Comparison of ENCODE assay signal across 8 cellular contexts in genomic region chr6:33410711-33411631, GRCh38. TPM values are rescaled to one million over a fixed set of nuclear protein-coding genes. Genes with fewer than 3 reads are reported as not detected.
DNase-seq lines count a peak whose midpoint lies in the region; ATAC-seq and TF ChIP-seq lines count a peak whose summit lies in the region.

Gene PHF1, plus strand, starts transcription at chr6:33411014. Its CDS starts 1,250 bp downstream, at chr6:33412264.

- H3K4me1 Mint-ChIP-seq in naive B cell = peaks cover 51 to 57% (median 55%) of the 10 kb centered on the region in 3 donors

- H3K4me3 Mint-ChIP-seq in naive B cell = peak within 1 kb of the TSS; percentile 80 to 96 (median 90)

- no peaks in the 10 kb centered on the region for H3K9me3 Mint-ChIP-seq in naive B cell

- peak within 1 kb of the TSS; percentile 86 for H2AFZ ChIP-seq in MM.1S (ENCODE audit: low read length)

- intact Hi-C loops in esophagus muscularis mucosa (cut with DNase I) (no loop called here), vagina (cut with DNase I) (no loop called here)

- peak; percentile 64 to 68 for ATAC-seq in naive B cell (ENCODE audit: low read depth in 2 of 2)

- POLR2A ChIA-PET in HEK293 (lab: Yijun Ruan, JAX) = interaction anchor here (0.6 to 3.3 kb wide), 16 partner anchors 7 to 439 kb away, joined by 3 to 22 read pairs (median 5); partner anchors contain the start of genes B3GALT4, CUTA, RGL2 and RPS18

- H3K9me3 ChIP-seq in HEK293 (ENCODE audit: control insufficient read depth, insufficient read depth, low read depth, low read length) (no peaks in the 10 kb centered on the region), MM.1S (replicated peaks; ENCODE audit: insufficient read depth, low read length) (no peaks in the 10 kb centered on the region), esophagus muscularis mucosa (no peaks in the 10 kb centered on the region), vagina (no peaks in the 10 kb centered on the region)

- peak; percentile 36 for TF ChIP-seq POLR2A in esophagus muscularis mucosa (IDR thresholded peaks at IDR 0.05; ENCODE audit: low read depth)
- TF ChIP-seq POLR2A in vagina (IDR thresholded peaks at IDR 0.05) = peak in 1 of 2 donors; percentile 47

- H4K20me1 ChIP-seq in MM.1S (ENCODE audit: insufficient read depth, low read length) = no peaks in the 10 kb centered on the region

- no peaks in the 10 kb centered on the region for H3K9me2 ChIP-seq in MM.1S (replicated peaks; ENCODE audit: insufficient read depth, low read length)

- peak; percentile 60 to 74 for DNase-seq in stimulated activated CD4-positive, alpha-beta T cell treated with anti-CD3 and anti-CD28 coated beads, Interleukin-1b, Interleukin-23, amount 100 ng/mL, for 1 hour (ENCODE audit: low read depth in 2 of 2)
- no peak for DNase-seq in stimulated activated CD4-positive, alpha-beta T cell treated with anti-CD3 and anti-CD28 coated beads, Interleukin-15, amount 100 ng/mL, for 24 hours
- DNase-seq in MM.1S (no peak), esophagus muscularis mucosa (ENCODE audit: extremely low spot score) (no peak), naive B cell (no peak), vagina (ENCODE audit: extremely low spot score in 2 of 2) (peak in 1 of 2 donors; percentile 94)
- DNase-seq in activated CD8-positive, alpha-beta memory T cell treated with anti-CD3 and anti-CD28 coated beads for 4 hours (ENCODE audit: low read depth in 2 of 2) = peak; percentile 63 to 77

- H3K27ac ChIP-seq in HEK293 (ENCODE audit: extremely low read depth, low read depth, low read length) = peak within 1 kb of the TSS; percentile 50
- peak within 1 kb of the TSS; percentile 88 for H3K27ac ChIP-seq in MM.1S (ENCODE audit: low read length)
- H3K27ac ChIP-seq in esophagus muscularis mucosa (replicated peaks in 1 of 4) = peak within 1 kb of the TSS; percentile 97 to 100 (median 100)
- H3K27ac ChIP-seq in vagina = peak within 1 kb of the TSS; percentile 100

- WGBS in esophagus muscularis mucosa = 0% methylated on average over 15 of the region's 67 CpGs

- peaks cover 0 to 28% of the 10 kb centered on the region in 2 donors for H3K36me3 Mint-ChIP-seq in naive B cell

- TF ChIP-seq EP300 in esophagus muscularis mucosa (IDR thresholded peaks at IDR 0.05) = no peak

- H3K27ac Mint-ChIP-seq in naive B cell = peak within 1 kb of the TSS; percentile 98 to 99 (median 99)

- H3K36me3 ChIP-seq in HEK293 (ENCODE audit: control insufficient read depth in 2 of 2, insufficient read depth in 1 of 2, low read length in 2 of 2) = peaks cover 17 to 61% of the 10 kb centered on the region in 2 experiments
- peaks cover 5% of the 10 kb centered on the region; the same call in 1 of the 2 replicates for H3K36me3 ChIP-seq in MM.1S (replicated peaks; ENCODE audit: insufficient read depth, low read length)
- H3K36me3 ChIP-seq in esophagus muscularis mucosa = peaks cover 24 to 40% (median 39%) of the 10 kb centered on the region in 4 donors
- H3K36me3 ChIP-seq in vagina = peaks cover 0 to 31% of the 10 kb centered on the region in 2 donors

- no peak for TF ChIP-seq CTCF in HEK293 (tag by site-specific recombination; IDR thresholded peaks at IDR 0.05)
- TF ChIP-seq CTCF in MM.1S (IDR thresholded peaks at IDR 0.05; ENCODE audit: low read length) = no peak
- TF ChIP-seq CTCF in esophagus muscularis mucosa (IDR thresholded peaks at IDR 0.05) = no peak
- no peak for TF ChIP-seq CTCF in vagina (IDR thresholded peaks at IDR 0.05)

- peaks cover 27% of the 10 kb centered on the region for H3K79me2 ChIP-seq in MM.1S (ENCODE audit: low read length)

- peaks cover 4% of the 10 kb centered on the region; the same call in 1 of the 2 replicates for H3K4me1 ChIP-seq in HEK293 (ENCODE audit: control insufficient read depth, insufficient read depth, low read length)
- peaks cover 5% of the 10 kb centered on the region; the same call in 1 of the 2 replicates for H3K4me1 ChIP-seq in MM.1S (ENCODE audit: low read length)
- peaks cover 12 to 57% (median 54%) of the 10 kb centered on the region in 4 donors for H3K4me1 ChIP-seq in esophagus muscularis mucosa
- H3K4me1 ChIP-seq in vagina = peaks cover 38% of the 10 kb centered on the region

- peak within 1 kb of the TSS; percentile 96 for H3K4me2 ChIP-seq in MM.1S (ENCODE audit: low read depth, low read length)

- peaks cover 45% of the 10 kb centered on the region for H3F3A ChIP-seq in MM.1S (ENCODE audit: insufficient read depth, low read length)

- H3K27me3 ChIP-seq in MM.1S (replicated peaks; ENCODE audit: insufficient read depth, low read length) (no peaks in the 10 kb centered on the region), esophagus muscularis mucosa (no peaks in the 10 kb centered on the region), vagina (no peaks in the 10 kb centered on the region)

- CTCF ChIA-PET in HEK293 (lab: Yijun Ruan, JAX) = interaction anchor here (0.7 to 1.7 kb wide), 4 partner anchors 12 to 16 kb away, joined by 3 to 6 read pairs (median 4); no protein-coding TSS in a partner anchor

- no peaks in the 10 kb centered on the region for H3K27me3 Mint-ChIP-seq in naive B cell

- H3K9ac ChIP-seq in MM.1S (ENCODE audit: low read length) = peak within 1 kb of the TSS; percentile 86

- peak within 1 kb of the TSS; percentile 74 for H3K4me3 ChIP-seq in HEK293 (ENCODE audit: low read depth, low read length)
- peak within 1 kb of the TSS; percentile 82 for H3K4me3 ChIP-seq in MM.1S (ENCODE audit: low read length)
- peak within 1 kb of the TSS; percentile 99 to 100 (median 100) for H3K4me3 ChIP-seq in esophagus muscularis mucosa
- peak within 1 kb of the TSS; percentile 89 to 93 for H3K4me3 ChIP-seq in vagina

TF ChIP-seq in HEK293, 187 proteins besides CTCF, POLR2A, EP300 and RAD21 (continues in another document):
- TF ChIP-seq ZNF391 (tag by site-specific recombination; IDR thresholded peaks at IDR 0.05; ENCODE audit: borderline replicate concordance, low read depth) (no peak), PRDM10 (tag by site-specific recombination; IDR thresholded peaks at IDR 0.05) (peak; percentile 98), OVOL3 (tag by site-specific recombination; IDR thresholded peaks at IDR 0.05) (peak; percentile 65; the same call in 1 of the 2 replicates), ZNF580 (tag by site-specific recombination; IDR thresholded peaks at IDR 0.05) (no peak), ZNF791 (tag by site-specific recombination; IDR thresholded peaks at IDR 0.05) (no peak), SALL2 (tag by site-specific recombination; IDR thresholded peaks at IDR 0.05; ENCODE audit: borderline replicate concordance) (no peak), WT1 (tag by site-specific recombination; IDR thresholded peaks at IDR 0.05) (peak; percentile 36; the same call in 1 of the 2 replicates), ZNF747 (tag by site-specific recombination; IDR thresholded peaks at IDR 0.05) (no peak), ZNF184 (tag by site-specific recombination; IDR thresholded peaks at IDR 0.05) (no peak), ZNF560 (tag by site-specific recombination; IDR thresholded peaks at IDR 0.05; ENCODE audit: borderline replicate concordance) (no peak), ZNF610 (tag by site-specific recombination; IDR thresholded peaks at IDR 0.05; ENCODE audit: borderline replicate concordance) (no peak), PATZ1 (tag by site-specific recombination; IDR thresholded peaks at IDR 0.05) (peak; percentile 39), ZSCAN30 (tag by site-specific recombination; IDR thresholded peaks at IDR 0.05) (no peak), ZNF48 (tag by site-specific recombination; IDR thresholded peaks at IDR 0.05) (no peak)

RNA-seq across cellular contexts. Expression of gene PHF1, which starts in this region (rescaled TPM):
- total RNA-seq in esophagus muscularis mucosa = 10 to 100 TPM; 68.5 to 91.5 (median 84.9) TPM
- 10 to 100 TPM; 48.9 to 82.3 (median 55.5) TPM for polyA plus RNA-seq in naive B cell (ENCODE audit: low read depth in 6 of 6)
- total RNA-seq in vagina = 73.2 TPM

Comparison
In these comparisons a context has a peak if more than half of its experiments do, and no peak if none do; other contexts are left out.
1. DNase-seq: peak in stimulated activated CD4-positive, alpha-beta T cell treated with anti-CD3 and anti-CD28 coated beads, Interleukin-1b, Interleukin-23, amount 100 ng/mL, for 1 hour (2 of 2) and activated CD8-positive, alpha-beta memory T cell treated with anti-CD3 and anti-CD28 coated beads for 4 hours (2 of 2); none in stimulated activated CD4-positive, alpha-beta T cell treated with anti-CD3 and anti-CD28 coated beads, Interleukin-15, amount 100 ng/mL, for 24 hours (single experiment), MM.1S (single experiment), esophagus muscularis mucosa (single experiment) and naive B cell (single experiment).
2. H3K27ac ChIP-seq: peak in every context shown above with its lines; median percentile 100 in vagina; 100 in esophagus muscularis mucosa; 88 in MM.1S; 50 in HEK293.
3. Peak in every context shown above with its lines, with median percentiles within 50 percentile points of each other: H3K4me3 ChIP-seq.